ENCODE assay signal across 22 cellular contexts in the genomic region with DNA sequence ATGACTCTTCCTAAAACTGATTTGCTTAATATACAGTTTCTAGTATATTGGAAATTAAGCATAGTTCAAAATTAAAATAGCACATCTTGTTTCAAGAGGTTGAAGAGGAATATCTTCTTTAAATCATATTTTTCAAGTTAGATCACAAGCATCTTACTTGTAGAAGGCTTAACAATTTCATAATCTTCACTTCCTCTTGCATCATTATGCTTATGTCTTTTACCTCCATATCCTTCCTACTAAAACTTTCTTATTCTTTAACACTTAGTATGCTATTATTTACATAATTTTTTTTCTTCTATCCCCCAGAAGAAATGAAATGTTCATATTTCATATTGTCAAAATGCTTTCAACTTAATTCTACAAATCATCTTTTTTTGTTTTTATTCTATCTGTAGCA.
DNase-seq lines count a peak whose midpoint lies in the region; ATAC-seq, FAIRE-seq and TF ChIP-seq lines count a peak whose summit lies in the region.
"Had no signal": no experiment of that assay in that cellular context is flagged by ENCODE, and none has a peak within 500 bp of the region (broad histone marks: within the 10 kb centered on the region; RNA-seq: fewer than 3 reads in every experiment).

No MANE protein-coding gene starts in this region.

- H3K9me3 ChIP-seq in K562 (replicated peaks; ENCODE audit: control insufficient read depth, insufficient read depth, low read depth, low read length): no peaks in the 10 kb centered on the region; the same call in 1 of the 2 replicates

- CTCF ChIA-PET in K562 (lab: Yijun Ruan, JAX; ENCODE audit: low intra/inter-chr PET ratio): no interaction called here

- no peaks in the 10 kb centered on the region for H3K4me1 Mint-ChIP-seq in activated naive CD8-positive, alpha-beta T cell treated with anti-CD3 and anti-CD28 coated beads for 36 hours
- H3K4me1 Mint-ChIP-seq: B cell, GM23338 had no signal

- DNase-seq in SIG-M5 treated with dmso at 0.1 percent for 504 hours (lab: John Stamatoyannopoulos, UW; ENCODE audit: unreplicated experiment): peak; percentile 32
- no peak for DNase-seq in SIG-M5 (lab: John Stamatoyannopoulos, UW)
- DNase-seq in NB4 (ENCODE audit: low read depth): peak; percentile 8
- no peak for DNase-seq in K562 (ENCODE audit: extremely low read depth in 1 of 4, low spot score in 3 of 4)
- DNase-seq in iris pigment epithelial cell (ENCODE audit: low read depth): peak; percentile 54
- DNase-seq in activated naive CD8-positive, alpha-beta T cell treated with anti-CD3 and anti-CD28 coated beads for 36 hours: no peak
- DNase-seq: 8988T, DMS 273 treated with DMSO at 0.1 percent for 48 hours, DND-41, NCI-H1092 treated with DMSO at 0.1 percent for 48 hours, NCI-H146, NCI-H2029 treated with DMSO at 0.1 percent for 48 hours, NCI-H2171, NCI-H526, SHP77 treated with DMSO at 0.1 percent for 48 hours had no signal

- no TSS peak for BruUV-seq in K562 (replicated peaks; lab: Mats Ljungman, UMichigan)

- H3K4me3 Mint-ChIP-seq in activated naive CD8-positive, alpha-beta T cell treated with anti-CD3 and anti-CD28 coated beads for 36 hours: no peak overlapping the region
- H3K4me3 Mint-ChIP-seq: B cell, GM23338 had no signal

- no peak overlapping the region for H2AFZ ChIP-seq in K562 (ENCODE audit: low read depth, low read length)
- H2AFZ ChIP-seq: GM23338 had no signal

- H3K36me3 Mint-ChIP-seq in activated naive CD8-positive, alpha-beta T cell treated with anti-CD3 and anti-CD28 coated beads for 36 hours: no peaks in the 10 kb centered on the region

- POLR2A ChIA-PET in K562 (lab: Yijun Ruan, JAX): no interaction called here

- H3K27me3 Mint-ChIP-seq in activated naive CD8-positive, alpha-beta T cell treated with anti-CD3 and anti-CD28 coated beads for 36 hours: no peaks in the 10 kb centered on the region
- H3K27me3 Mint-ChIP-seq: B cell had no signal

- no peak for TF ChIP-seq EP300 in K562 (IDR thresholded peaks at IDR 0.05; ENCODE audit: low read length)

- no peaks in the 10 kb centered on the region for H4K20me1 ChIP-seq in K562 (replicated peaks; ENCODE audit: control insufficient read depth, insufficient read depth, low read length)

- ATAC-seq in K562 (no peak), HG03095 (IDR thresholded peaks at IDR 0.05; ENCODE audit: unreplicated experiment) (no peak), HG02981 (IDR thresholded peaks at IDR 0.05; ENCODE audit: unreplicated experiment) (no peak)
- ATAC-seq: GM23338, HCT116 had no signal

- no peaks in the 10 kb centered on the region for H3K9me1 ChIP-seq in K562 (ENCODE audit: control insufficient read depth, insufficient read depth, low read length)

- no peak overlapping the region for H3K4me3 ChIP-seq in NB4 (ENCODE audit: low read depth, low read length)
- no peak overlapping the region for H3K4me3 ChIP-seq in K562
- H3K4me3 ChIP-seq: GM23338 had no signal

- no peaks in the 10 kb centered on the region for H3K36me3 ChIP-seq in K562 (ENCODE audit: control insufficient read depth, insufficient read depth, low read length)

- H3K79me2 ChIP-seq in K562 (ENCODE audit: control insufficient read depth, insufficient read depth, low read length): no peaks in the 10 kb centered on the region

- H3K27ac Mint-ChIP-seq in activated naive CD8-positive, alpha-beta T cell treated with anti-CD3 and anti-CD28 coated beads for 36 hours: no peak overlapping the region
- H3K27ac Mint-ChIP-seq: B cell, GM23338 had no signal

- peaks cover 11% of the 10 kb centered on the region for H3K9me3 Mint-ChIP-seq in activated naive CD8-positive, alpha-beta T cell treated with anti-CD3 and anti-CD28 coated beads for 36 hours

- H3K4me2 ChIP-seq in K562 (ENCODE audit: insufficient read depth, low read length): no peak overlapping the region
- H3K4me2 ChIP-seq: GM23338 had no signal

- in situ Hi-C loops in K562 (cut with MboI): no loop called here

- H3K4me1 ChIP-seq in K562 (replicated peaks in 1 of 2; ENCODE audit: control insufficient read depth in 2 of 2, insufficient read depth in 2 of 2, low read length in 2 of 2): no peaks in the 10 kb centered on the region

- intact Hi-C loops in K562 (cut with micrococcal nuclease): no loop called here

- H3K27me3 ChIP-seq in K562 (ENCODE audit: control insufficient read depth in 2 of 2, insufficient read depth in 2 of 2, low read length in 2 of 2): no peaks in the 10 kb centered on the region

- H3K9ac ChIP-seq in K562 (ENCODE audit: insufficient read depth in 1 of 2, low read depth in 2 of 2, low read length in 2 of 2): no peak overlapping the region

- no peak overlapping the region for H3K27ac ChIP-seq in K562 (ENCODE audit: extremely low read depth, low read depth, low read length)

- no peak for TF ChIP-seq POLR2A in NB4 (IDR thresholded peaks at IDR 0.05; ENCODE audit: extremely low read depth, insufficient read length)
- TF ChIP-seq POLR2A in K562 (conservative IDR thresholded peaks at IDR 0.05): no peak

- FAIRE-seq in K562 (lab: Jason Lieb, UNC): no peak
- FAIRE-seq: GM19239, RCC 7860 had no signal

- TF ChIP-seq CTCF in NB4 (IDR thresholded peaks at IDR 0.05; ENCODE audit: low read depth, low read length): no peak
- no peak for TF ChIP-seq CTCF in K562 (IDR thresholded peaks at IDR 0.05 in 2 of 3, conservative IDR thresholded peaks at IDR 0.05 in 1 of 3; ENCODE audit: insufficient read depth in 2 of 3, low read depth in 1 of 3, low read length in 3 of 3)

- no peak for TF ChIP-seq RAD21 in K562 (CRISPR knock-in tag; conservative IDR thresholded peaks at IDR 0.05 in 1 of 2, IDR thresholded peaks at IDR 0.05 in 1 of 2)

TF ChIP-seq in K562, 482 proteins besides CTCF, POLR2A, EP300 and RAD21:
- TF ChIP-seq CEBPG (CRISPR knock-in tag; IDR thresholded peaks at IDR 0.05): no peak
- peak; percentile 25 to 42; a peak in 1 of 4 replicates for TF ChIP-seq CEBPG (tag; conservative IDR thresholded peaks at IDR 0.05 in 1 of 2, IDR thresholded peaks at IDR 0.05 in 1 of 2)
- TF ChIP-seq NONO (IDR thresholded peaks at IDR 0.05; ENCODE audit: low read depth in 2 of 2, low read length in 1 of 2): no peak

Comparison
In these comparisons a context has a peak if more than half of its experiments do, and no peak if none do; other contexts are left out.
1. DNase-seq: peak in SIG-M5 treated with dmso at 0.1 percent for 504 hours (single experiment), NB4 (single experiment) and iris pigment epithelial cell (single experiment); none in SIG-M5 (single experiment), K562 (0 of 4) and activated naive CD8-positive, alpha-beta T cell treated with anti-CD3 and anti-CD28 coated beads for 36 hours (single experiment).